ENCODE assay signal across 30 cellular contexts in genomic region chr22:22407061-22407460, GRCh38.
"Had no signal": no experiment of that assay in that cellular context is flagged by ENCODE, and none has a peak within 500 bp of the region (broad histone marks: within the 10 kb centered on the region; RNA-seq: fewer than 3 reads in every experiment).

No MANE protein-coding gene starts in this region.

- H3K9me3 Mint-ChIP-seq: activated CD4-positive, alpha-beta memory T cell treated with anti-CD3 and anti-CD28 coated beads, Interleukin-2, amount 10 ng/mL, durations not matched to agents 7 days and 5 days; activated CD4-positive, alpha-beta T cell treated with anti-CD3 and anti-CD28 coated beads, Interleukin-2, amount 10 ng/mL, durations not matched to agents 7 days and 5 days; activated naive CD4-positive, alpha-beta T cell treated with anti-CD3 and anti-CD28 coated beads, Interleukin-2, amount 50 U/mL, for 24 hours; activated naive CD8-positive, alpha-beta T cell treated with anti-CD3 and anti-CD28 coated beads, Interleukin-2, amount 50 U/mL, for 24 hours; activated T-helper 2 cell treated with anti-CD3 and anti-CD28 coated beads, Interferon-gamma antibody, Interleukin-2, Interleukin-4, amounts not matched to agents 10 μg/mL and 5 μg/mL and 100 μg/mL, durations not matched to agents 14 hours and 24 hours and 36 hours; central memory CD8-positive, alpha-beta T cell; memory B cell; natural killer cell treated with Interleukin-12 subunit alpha and Interleukin-12 subunit beta and Interleukin-15 and Interleukin-18, amount 100 ng/mL, for 72 hours; stimulated activated naive B cell treated with anti-CD40 and anti-IgM and Interleukin-4, amounts not matched to agents 10 μg/mL and 1 μg/mL and 100 μg/mL, for 72 hours; WTC11 had no signal

- H3K27ac Mint-ChIP-seq: activated CD4-positive, alpha-beta memory T cell treated with anti-CD3 and anti-CD28 coated beads, Interleukin-2, amount 10 ng/mL, durations not matched to agents 7 days and 5 days; activated CD4-positive, alpha-beta T cell treated with anti-CD3 and anti-CD28 coated beads, Interleukin-2, amount 10 ng/mL, durations not matched to agents 7 days and 5 days; activated CD8-positive, alpha-beta memory T cell treated with anti-CD3 and anti-CD28 coated beads, Interleukin-2, amount 10 ng/mL, durations not matched to agents 7 days and 5 days; activated naive CD8-positive, alpha-beta T cell treated with anti-CD3 and anti-CD28 coated beads, Interleukin-2, amount 50 U/mL, for 24 hours; activated T-helper 2 cell treated with anti-CD3 and anti-CD28 coated beads, Interferon-gamma antibody, Interleukin-2, Interleukin-4, amounts not matched to agents 10 μg/mL and 5 μg/mL and 100 μg/mL, durations not matched to agents 14 hours and 24 hours and 36 hours; memory B cell; natural killer cell treated with Interleukin-12 subunit alpha and Interleukin-12 subunit beta and Interleukin-15 and Interleukin-18, amount 100 ng/mL, for 72 hours; T-helper 17 cell; WTC11 had no signal

- H3K36me3 Mint-ChIP-seq: activated CD8-positive, alpha-beta memory T cell treated with anti-CD3 and anti-CD28 coated beads, Interleukin-2, amount 10 ng/mL, durations not matched to agents 7 days and 5 days; activated naive CD4-positive, alpha-beta T cell treated with anti-CD3 and anti-CD28 coated beads, Interleukin-2, amount 50 U/mL, for 24 hours; memory B cell; natural killer cell treated with Interleukin-12 subunit alpha and Interleukin-12 subunit beta and Interleukin-15 and Interleukin-18, amount 100 ng/mL, for 72 hours; stimulated activated naive B cell treated with anti-CD40 and anti-IgM and Interleukin-4, amounts not matched to agents 10 μg/mL and 1 μg/mL and 100 μg/mL, for 72 hours; WTC11 had no signal

- H3K27ac ChIP-seq: gastrocnemius medialis, stomach, transverse colon had no signal

- H3K27me3 ChIP-seq: gastrocnemius medialis had no signal

- H3K9me3 ChIP-seq: gastrocnemius medialis, stomach, transverse colon had no signal

- ATAC-seq: activated CD8-positive, alpha-beta memory T cell treated with anti-CD3 and anti-CD28 coated beads, Interleukin-2, amount 10 ng/mL, durations not matched to agents 7 days and 5 days; activated naive CD8-positive, alpha-beta T cell treated with anti-CD3 and anti-CD28 coated beads, Interleukin-2, amount 50 U/mL, for 24 hours; gastrocnemius medialis; left cardiac atrium; natural killer cell treated with Interleukin-12 subunit alpha and Interleukin-12 subunit beta and Interleukin-15 and Interleukin-18, amount 100 ng/mL, for 72 hours; sciatic nerve; SK-N-SH treated with all-trans-retinoic acid at 6 μM for 48 hours; stimulated activated naive B cell treated with anti-CD40 and anti-IgM and Interleukin-4, amounts not matched to agents 10 μg/mL and 1 μg/mL and 100 μg/mL, for 72 hours; T-helper 17 cell; WTC11 had no signal

- FAIRE-seq: keratinocyte, small intestine had no signal

- H3K4me1 ChIP-seq: gastrocnemius medialis, stomach, transverse colon had no signal

- H3K36me3 ChIP-seq: gastrocnemius medialis, stomach, transverse colon had no signal

- DNase-seq: activated CD4-positive, alpha-beta memory T cell treated with anti-CD3 and anti-CD28 coated beads, Interleukin-2, amount 10 ng/mL, durations not matched to agents 7 days and 5 days; activated CD4-positive, alpha-beta T cell treated with anti-CD3 and anti-CD28 coated beads for 1 hour; activated CD4-positive, alpha-beta T cell treated with anti-CD3 and anti-CD28 coated beads, Interleukin-2, amount 10 ng/mL, durations not matched to agents 7 days and 5 days; activated CD8-positive, alpha-beta memory T cell treated with anti-CD3 and anti-CD28 coated beads, Interleukin-2, amount 10 ng/mL, durations not matched to agents 7 days and 5 days; activated naive CD8-positive, alpha-beta T cell treated with anti-CD3 and anti-CD28 coated beads, Interleukin-2, amount 50 U/mL, for 24 hours; activated T-cell treated with anti-CD3 and anti-CD28 coated beads, Interleukin-2, amount 50 U/mL, for 48 hours; amygdala; dermis blood vessel endothelial cell; effector CD4-positive, alpha-beta T cell; gastrocnemius medialis; glutamatergic neuron; left cardiac atrium; midbrain; small intestine; stimulated activated CD4-positive, alpha-beta T cell treated with anti-CD3 and anti-CD28 coated beads, Interleukin-4, amount 100 ng/mL, for 24 hours; stimulated activated CD8-positive, alpha-beta memory T cell treated with anti-CD3 and anti-CD28 coated beads, Interleukin-4, amount 100 ng/mL, for 48 hours; stimulated activated naive B cell treated with anti-CD40 and anti-IgM and Interleukin-4, amounts not matched to agents 10 μg/mL and 1 μg/mL and 100 μg/mL, for 72 hours; stomach; T-helper 17 cell; T1000; transverse colon had no signal

- H3K4me3 ChIP-seq: gastrocnemius medialis, stomach, transverse colon had no signal

- H3K4me3 Mint-ChIP-seq: activated CD4-positive, alpha-beta memory T cell treated with anti-CD3 and anti-CD28 coated beads, Interleukin-2, amount 10 ng/mL, durations not matched to agents 7 days and 5 days; activated CD4-positive, alpha-beta T cell treated with anti-CD3 and anti-CD28 coated beads, Interleukin-2, amount 10 ng/mL, durations not matched to agents 7 days and 5 days; activated CD8-positive, alpha-beta memory T cell treated with anti-CD3 and anti-CD28 coated beads, Interleukin-2, amount 10 ng/mL, durations not matched to agents 7 days and 5 days; activated naive CD4-positive, alpha-beta T cell treated with anti-CD3 and anti-CD28 coated beads, Interleukin-2, amount 50 U/mL, for 24 hours; activated naive CD8-positive, alpha-beta T cell treated with anti-CD3 and anti-CD28 coated beads, Interleukin-2, amount 50 U/mL, for 24 hours; central memory CD8-positive, alpha-beta T cell; memory B cell; natural killer cell treated with Interleukin-12 subunit alpha and Interleukin-12 subunit beta and Interleukin-15 and Interleukin-18, amount 100 ng/mL, for 72 hours; stimulated activated naive B cell treated with anti-CD40 and anti-IgM and Interleukin-4, amounts not matched to agents 10 μg/mL and 1 μg/mL and 100 μg/mL, for 72 hours; T-helper 17 cell; WTC11 had no signal

- H3K27me3 Mint-ChIP-seq: memory B cell; stimulated activated naive B cell treated with anti-CD40 and anti-IgM and Interleukin-4, amounts not matched to agents 10 μg/mL and 1 μg/mL and 100 μg/mL, for 72 hours had no signal

- H3K4me1 Mint-ChIP-seq: activated CD4-positive, alpha-beta memory T cell treated with anti-CD3 and anti-CD28 coated beads, Interleukin-2, amount 10 ng/mL, durations not matched to agents 7 days and 5 days; activated CD4-positive, alpha-beta T cell treated with anti-CD3 and anti-CD28 coated beads, Interleukin-2, amount 10 ng/mL, durations not matched to agents 7 days and 5 days; activated naive CD4-positive, alpha-beta T cell treated with anti-CD3 and anti-CD28 coated beads, Interleukin-2, amount 50 U/mL, for 24 hours; central memory CD8-positive, alpha-beta T cell; WTC11 had no signal
